Comparison of ENCODE assay signal across 8 cellular contexts in genomic region chr4:82284858-82285805, GRCh38.
DNase-seq lines count a peak whose midpoint lies in the region; ATAC-seq and TF ChIP-seq lines count a peak whose summit lies in the region.

No MANE protein-coding gene starts in this region.

- intact Hi-C loops in aorta (cut with DNase I), result loop anchor here (5.0 to 10.0 kb wide), 3 partner anchors 90 to 813 kb away; partner anchors contain the start of genes HNRNPD (in 1 of the 2), LIN54 (in 1 of the 2) and RASGEF1B (in 1 of the 2)

- 4% methylated on average over 50 of the region's 61 CpGs for WGBS in hepatocyte (ENCODE audit: low lambda C conversion rate, missing lambda C conversion rate)
- 3% methylated on average over 61 of the region's 61 CpGs for WGBS in aorta, 2 donors

- H4K20me1 ChIP-seq in hepatocyte (ENCODE audit: insufficient read depth, poor library complexity, severe bottlenecking), result no peaks in the 10 kb centered on the region

- H3K9ac ChIP-seq in rectal smooth muscle tissue (ENCODE audit: low read length), result no peak overlapping the region

- H3K9me3 ChIP-seq in hepatocyte (ENCODE audit: low read depth), result no peaks in the 10 kb centered on the region
- no peaks in the 10 kb centered on the region for H3K9me3 ChIP-seq in aorta (ENCODE audit: control insufficient read depth, low read length)

- H3K79me2 ChIP-seq in hepatocyte, result no peaks in the 10 kb centered on the region

- H3K4me3 ChIP-seq in hepatocyte (peak overlapping the region; percentile 20), rectal smooth muscle tissue (ENCODE audit: low read length) (peak overlapping the region; percentile 66), aorta (ENCODE audit: low read length in 2 of 2) (peak overlapping the region in 1 of 2 donors; percentile 38)

- H3K4me2 ChIP-seq in hepatocyte, result peak overlapping the region; percentile 82

- peaks cover 10% of the 10 kb centered on the region for H3K4me1 ChIP-seq in hepatocyte (ENCODE audit: insufficient read depth)
- H3K4me1 ChIP-seq in rectal smooth muscle tissue (ENCODE audit: control insufficient read depth, insufficient read depth, low read length), result peaks cover 3% of the 10 kb centered on the region
- no peaks in the 10 kb centered on the region for H3K4me1 ChIP-seq in aorta (ENCODE audit: control insufficient read depth in 1 of 2, insufficient read depth in 2 of 2, low read length in 2 of 2)

- ATAC-seq in GM18499 (IDR thresholded peaks at IDR 0.05; ENCODE audit: insufficient read depth, unreplicated experiment) (peak; percentile 100), HG02981 (IDR thresholded peaks at IDR 0.05; ENCODE audit: unreplicated experiment) (peak; percentile 100), aorta (ENCODE audit: low FRiP score) (peak; percentile 100)

- H3K36me3 ChIP-seq in hepatocyte (replicated peaks; ENCODE audit: insufficient read depth, low read depth) (no peaks in the 10 kb centered on the region), rectal smooth muscle tissue (ENCODE audit: control insufficient read depth, insufficient read depth, low read length) (no peaks in the 10 kb centered on the region), aorta (ENCODE audit: control insufficient read depth in 1 of 2, insufficient read depth in 2 of 2, low read length in 1 of 2) (no peaks in the 10 kb centered on the region)

- H2AFZ ChIP-seq in hepatocyte, result peak overlapping the region; percentile 38

- TF ChIP-seq CTCF in hepatocyte (IDR thresholded peaks at IDR 0.05; ENCODE audit: poor library complexity), result peak; percentile 100

- no peaks in the 10 kb centered on the region for H3K27me3 ChIP-seq in hepatocyte
- H3K27me3 ChIP-seq in rectal smooth muscle tissue (ENCODE audit: control insufficient read depth, insufficient read depth, low read length), result no peaks in the 10 kb centered on the region
- no peaks in the 10 kb centered on the region for H3K27me3 ChIP-seq in aorta (ENCODE audit: control insufficient read depth in 1 of 2, insufficient read depth in 2 of 2, low read length in 1 of 2)

- DNase-seq in NCI-H2029 (lab: John Stamatoyannopoulos, UW) (peak; percentile 98), T-helper 9 cell (peak; percentile 99), astrocyte of the hippocampus (ENCODE audit: low read depth, low spot score) (peak; percentile 99), hepatocyte (ENCODE audit: low spot score) (peak; percentile 99), aorta (peak; percentile 100)

- peak overlapping the region; percentile 1 for H3K27ac ChIP-seq in hepatocyte
- H3K27ac ChIP-seq in rectal smooth muscle tissue (ENCODE audit: low read depth, low read length), result peak overlapping the region; percentile 52
- H3K27ac ChIP-seq in aorta (ENCODE audit: low read depth in 1 of 2, low read length in 2 of 2), result no peak overlapping the region

- no peaks in the 10 kb centered on the region for H3K9me2 ChIP-seq in hepatocyte (replicated peaks; ENCODE audit: insufficient read depth)

Comparison
In these comparisons a context has a peak if more than half of its experiments do, and no peak if none do; other contexts are left out.
1. H3K27ac ChIP-seq: peak in hepatocyte (single experiment) and rectal smooth muscle tissue (single experiment); none in aorta (0 of 2).
2. Peak in every context shown above with its lines, with median percentiles within 50 percentile points of each other: ATAC-seq and DNase-seq.